26 cellular contexts compared by ENCODE assay signal in genomic region chr12:47856094-47856493, GRCh38.
"Had no signal": no experiment of that assay in that cellular context is flagged by ENCODE, and none has a peak within 500 bp of the region (broad histone marks: within the 10 kb centered on the region; RNA-seq: fewer than 3 reads in every experiment).

No MANE protein-coding gene starts in this region.

- H3K27me3 Mint-ChIP-seq: activated CD4-positive, alpha-beta T cell treated with anti-CD3 and anti-CD28 coated beads for 36 hours; activated CD8-positive, alpha-beta T cell treated with anti-CD3 and anti-CD28 coated beads for 36 hours; activated naive CD4-positive, alpha-beta T cell treated with anti-CD3 and anti-CD28 coated beads, Interleukin-2, amount 50 U/mL, for 24 hours; activated naive CD8-positive, alpha-beta T cell treated with anti-CD3 and anti-CD28 coated beads for 36 hours; activated naive CD8-positive, alpha-beta T cell treated with anti-CD3 and anti-CD28 coated beads, Interleukin-2, amount 50 U/mL, for 24 hours; activated T-helper 17 cell treated with anti-CD3 and anti-CD28 coated beads, Interleukin-2, amount 50 U/mL, for 72 hours had no signal

- H3K27ac ChIP-seq: adrenal gland, body of pancreas, epithelial cell of prostate, esophagus squamous epithelium, gastroesophageal sphincter, heart right ventricle had no signal

- H3K4me3 ChIP-seq: adrenal gland, body of pancreas, esophagus squamous epithelium, gastroesophageal sphincter, heart right ventricle had no signal

- DNase-seq: activated CD4-positive, alpha-beta T cell treated with anti-CD3 and anti-CD28 coated beads for 36 hours; activated CD4-positive, alpha-beta T cell treated with anti-CD3 and anti-CD28 coated beads, Interleukin-2, amount 50 U/mL, for 1 hour; activated CD4-positive, alpha-beta T cell treated with anti-CD3 and anti-CD28 coated beads, Interleukin-2, amount 50 U/mL, for 48 hours; activated CD4-positive, CD25-positive, alpha-beta regulatory T cell; activated CD4-positive, CD25-positive, alpha-beta regulatory T cell treated with anti-CD3 and anti-CD28 coated beads, Interleukin-2, amount 50 U/mL, for 72 hours; activated CD8-positive, alpha-beta memory T cell treated with anti-CD3 and anti-CD28 coated beads for 24 hours; activated CD8-positive, alpha-beta T cell treated with anti-CD3 and anti-CD28 coated beads for 36 hours; activated naive CD4-positive, alpha-beta T cell treated with anti-CD3 and anti-CD28 coated beads for 36 hours; activated naive CD8-positive, alpha-beta T cell treated with anti-CD3 and anti-CD28 coated beads for 36 hours; activated naive CD8-positive, alpha-beta T cell treated with anti-CD3 and anti-CD28 coated beads, Interleukin-2, amount 50 U/mL, for 24 hours; activated T-cell treated with anti-CD3 and anti-CD28 coated beads, Interleukin-2, amount 50 U/mL, for 48 hours; amygdala; aorta; body of pancreas; caudate nucleus; cortex of kidney; effector CD8-positive, alpha-beta T cell; esophagus squamous epithelium; foreskin melanocyte; heart right ventricle; T-helper 2 cell had no signal

- H3K27me3 ChIP-seq: adrenal gland, body of pancreas, esophagus squamous epithelium, gastroesophageal sphincter, heart right ventricle had no signal

- H3K4me3 Mint-ChIP-seq: activated CD4-positive, alpha-beta T cell treated with anti-CD3 and anti-CD28 coated beads for 36 hours; activated CD8-positive, alpha-beta T cell treated with anti-CD3 and anti-CD28 coated beads for 36 hours; activated naive CD4-positive, alpha-beta T cell treated with anti-CD3 and anti-CD28 coated beads for 36 hours; activated naive CD4-positive, alpha-beta T cell treated with anti-CD3 and anti-CD28 coated beads, Interleukin-2, amount 50 U/mL, for 24 hours; activated naive CD8-positive, alpha-beta T cell treated with anti-CD3 and anti-CD28 coated beads for 36 hours; activated naive CD8-positive, alpha-beta T cell treated with anti-CD3 and anti-CD28 coated beads, Interleukin-2, amount 50 U/mL, for 24 hours; activated T-helper 17 cell treated with anti-CD3 and anti-CD28 coated beads, Interleukin-2, amount 50 U/mL, for 72 hours had no signal

- H3K9me3 Mint-ChIP-seq: activated CD8-positive, alpha-beta T cell treated with anti-CD3 and anti-CD28 coated beads for 36 hours; activated naive CD4-positive, alpha-beta T cell treated with anti-CD3 and anti-CD28 coated beads for 36 hours; activated naive CD4-positive, alpha-beta T cell treated with anti-CD3 and anti-CD28 coated beads, Interleukin-2, amount 50 U/mL, for 24 hours; activated naive CD8-positive, alpha-beta T cell treated with anti-CD3 and anti-CD28 coated beads for 36 hours; activated naive CD8-positive, alpha-beta T cell treated with anti-CD3 and anti-CD28 coated beads, Interleukin-2, amount 50 U/mL, for 24 hours; activated T-helper 17 cell treated with anti-CD3 and anti-CD28 coated beads, Interleukin-2, amount 50 U/mL, for 72 hours had no signal

- H3K27ac Mint-ChIP-seq: activated CD4-positive, alpha-beta T cell treated with anti-CD3 and anti-CD28 coated beads for 36 hours; activated CD8-positive, alpha-beta T cell treated with anti-CD3 and anti-CD28 coated beads for 36 hours; activated naive CD4-positive, alpha-beta T cell treated with anti-CD3 and anti-CD28 coated beads for 36 hours; activated naive CD4-positive, alpha-beta T cell treated with anti-CD3 and anti-CD28 coated beads, Interleukin-2, amount 50 U/mL, for 24 hours; activated naive CD8-positive, alpha-beta T cell treated with anti-CD3 and anti-CD28 coated beads for 36 hours; activated naive CD8-positive, alpha-beta T cell treated with anti-CD3 and anti-CD28 coated beads, Interleukin-2, amount 50 U/mL, for 24 hours; activated T-helper 17 cell treated with anti-CD3 and anti-CD28 coated beads, Interleukin-2, amount 50 U/mL, for 72 hours had no signal

- H3K4me1 ChIP-seq: body of pancreas, gastroesophageal sphincter had no signal

- ATAC-seq: activated CD4-positive, alpha-beta T cell treated with anti-CD3 and anti-CD28 coated beads for 36 hours; activated CD8-positive, alpha-beta T cell treated with anti-CD3 and anti-CD28 coated beads for 36 hours; activated naive CD8-positive, alpha-beta T cell treated with anti-CD3 and anti-CD28 coated beads, Interleukin-2, amount 50 U/mL, for 24 hours; activated T-helper 17 cell treated with anti-CD3 and anti-CD28 coated beads, Interleukin-2, amount 50 U/mL, for 72 hours; body of pancreas; gastroesophageal sphincter; heart right ventricle had no signal

- H3K9me3 ChIP-seq: adrenal gland, body of pancreas, esophagus squamous epithelium, gastroesophageal sphincter, heart right ventricle had no signal

- H3K36me3 ChIP-seq: gastroesophageal sphincter had no signal
